Comparison of ENCODE assay signal across 12 cellular contexts in the genomic region with DNA sequence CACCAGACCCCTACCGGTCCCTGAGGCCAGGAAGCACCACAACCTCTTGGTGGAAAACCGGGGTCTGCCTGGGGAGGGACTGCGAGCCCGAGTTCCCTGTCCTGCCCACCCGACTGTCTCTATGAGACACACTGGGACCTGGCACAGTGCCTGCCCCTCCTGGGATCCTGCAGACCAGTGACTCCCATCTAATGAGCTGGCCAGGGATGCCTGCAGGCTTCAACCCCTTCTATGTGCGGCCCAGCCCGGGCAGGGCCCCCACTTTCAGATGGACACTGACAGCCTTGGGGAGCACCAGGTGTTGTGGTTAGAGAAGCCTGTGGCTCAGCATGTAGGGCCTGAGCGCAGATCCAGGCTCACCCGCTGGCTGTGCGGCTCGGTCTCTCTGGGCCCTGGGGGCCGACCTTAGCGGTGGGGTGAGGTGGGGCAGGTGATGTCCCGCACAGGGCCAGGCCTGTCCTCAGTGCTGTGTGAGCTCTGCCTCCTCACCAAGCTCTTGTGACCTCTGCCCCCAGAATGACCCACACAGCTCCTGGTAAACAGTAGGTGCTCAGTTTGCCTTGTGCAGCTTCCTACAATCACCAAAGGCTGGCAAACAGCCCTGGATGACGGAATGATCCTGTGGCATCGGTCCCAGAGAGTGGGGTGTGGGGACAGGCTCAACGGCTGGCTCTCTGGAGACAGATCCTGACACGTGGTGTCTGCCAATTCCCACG. TPM values are rescaled to one million over a fixed set of nuclear protein-coding genes. Genes with fewer than 3 reads are reported as not detected.
DNase-seq lines count a peak whose midpoint lies in the region; ATAC-seq and TF ChIP-seq lines count a peak whose summit lies in the region.
"Had no signal": no experiment of that assay in that cellular context is flagged by ENCODE, and none has a peak within 500 bp of the region (broad histone marks: within the 10 kb centered on the region; RNA-seq: fewer than 3 reads in every experiment).

No MANE protein-coding gene starts in this region.

- ATAC-seq in heart right ventricle (peak in 7 of 8 donors; percentile 20 to 63 (median 30)), left colon (peak; percentile 43), GM18498 (IDR thresholded peaks at IDR 0.05; ENCODE audit: unreplicated experiment) (no peak), GM21529 (IDR thresholded peaks at IDR 0.05; ENCODE audit: unreplicated experiment) (no peak), GM18870 (IDR thresholded peaks at IDR 0.05; ENCODE audit: unreplicated experiment) (no peak)

- H3K4me3 ChIP-seq in heart right ventricle (no peak overlapping the region), right atrium auricular region (no peak overlapping the region)

- 72 to 73% methylated on average over 19 of the region's 19 CpGs for WGBS in heart right ventricle, 2 donors

- intact Hi-C loops in heart right ventricle (cut with DNase I), result no loop called here
- intact Hi-C loops in left colon (cut with DNase I, micrococcal nuclease), result no loop called here

- H3K36me3 ChIP-seq in heart right ventricle (peaks cover 0 to 89% (median 20%) of the 10 kb centered on the region in 9 donors), right atrium auricular region (peaks cover 54% of the 10 kb centered on the region)

- DNase-seq in heart right ventricle (no peak), right atrium auricular region (ENCODE audit: low spot score) (no peak), caudate nucleus (lab: John Stamatoyannopoulos, UW) (peak; percentile 15 to 94 (median 84)), left colon (peak in 1 of 2 donors; percentile 25), islet precursor cell (no peak)
- DNase-seq: activated naive CD4-positive, alpha-beta T cell treated with anti-CD3 and anti-CD28 coated beads, Interleukin-2, amount 10 ng/mL, durations not matched to agents 7 days and 5 days; GOT3; NCI-H524; SIG-M5 had no signal

- H3K27ac ChIP-seq in heart right ventricle (no peak overlapping the region), right atrium auricular region (no peak overlapping the region), caudate nucleus (ENCODE audit: low read depth, low read length) (peak overlapping the region; percentile 78)

- H3K27me3 ChIP-seq in heart right ventricle (no peaks in the 10 kb centered on the region), right atrium auricular region (no peaks in the 10 kb centered on the region)

- TF ChIP-seq CTCF in heart right ventricle (IDR thresholded peaks at IDR 0.05) (no peak), right atrium auricular region (IDR thresholded peaks at IDR 0.05) (no peak)

- H3K4me1 ChIP-seq in heart right ventricle (peaks cover 0 to 12% (median 2%) of the 10 kb centered on the region in 9 donors), right atrium auricular region (peaks cover 0 to 10% of the 10 kb centered on the region in 2 donors)

- H3K9me3 ChIP-seq in heart right ventricle (no peaks in the 10 kb centered on the region), right atrium auricular region (no peaks in the 10 kb centered on the region)

RNA-seq across cellular contexts. Expression of a gene that starts 17.9 kb away (rescaled TPM):
- total RNA-seq in heart right ventricle (10 to 100 TPM in 9 of 10 donors, 1 to 10 TPM in 1; 9.7 to 15.8 (median 12.1) TPM), right atrium auricular region (10 to 100 TPM; 11.2 to 22.8 TPM), left colon (10 to 100 TPM; 16.9 to 20.0 TPM)
- polyA plus RNA-seq in heart right ventricle, result 10 to 100 TPM; 15.8 to 17.6 TPM

RNA-seq across cellular contexts. Expression of a gene that starts 37.8 kb away (rescaled TPM):
- total RNA-seq in heart right ventricle, result 1 to 10 TPM; 1.6 to 4.0 (median 3.0) TPM
- polyA plus RNA-seq in heart right ventricle, result 1 to 10 TPM; 2.9 to 3.4 TPM
- total RNA-seq in right atrium auricular region, result 1 to 10 TPM in 1 of 2 donors, under 1 TPM in 1; 0.67 to 1.1 TPM
- total RNA-seq in left colon, result 1 to 10 TPM in 1 of 2 donors, under 1 TPM in 1; 0.64 to 1.0 TPM

RNA-seq across cellular contexts. Expression of a gene that starts 55.8 kb away (rescaled TPM):
- total RNA-seq in heart right ventricle, result 10 to 100 TPM; 28.2 to 46.6 (median 36.3) TPM
- 10 to 100 TPM; 18.3 to 18.9 TPM for polyA plus RNA-seq in heart right ventricle
- total RNA-seq in right atrium auricular region, result 10 to 100 TPM; 31.3 to 45.8 TPM
- 10 to 100 TPM; 25.1 to 33.1 TPM for total RNA-seq in left colon

RNA-seq across cellular contexts. Expression of a gene that starts 59.2 kb away (rescaled TPM):
- total RNA-seq in heart right ventricle (1 to 10 TPM; 1.3 to 2.8 (median 2.1) TPM), right atrium auricular region (1 to 10 TPM in 1 of 2 donors, under 1 TPM in 1; 0.96 to 1.5 TPM), left colon (under 1 TPM; 0.24 to 0.64 TPM)
- 1 to 10 TPM in 1 of 2 donors, under 1 TPM in 1; 0.90 to 2.4 TPM for polyA plus RNA-seq in heart right ventricle

Comparison
In these comparisons a context has a peak if more than half of its experiments do, and no peak if none do; other contexts are left out.
1. ATAC-seq: peak in heart right ventricle (7 of 8) and left colon (single experiment); none in GM18498 (single experiment), GM21529 (single experiment) and GM18870 (single experiment).
2. DNase-seq: peak in caudate nucleus (61 of 61); none in heart right ventricle (0 of 2), right atrium auricular region (single experiment) and islet precursor cell (single experiment).